10 cellular contexts compared by ENCODE assay signal in the genomic region with DNA sequence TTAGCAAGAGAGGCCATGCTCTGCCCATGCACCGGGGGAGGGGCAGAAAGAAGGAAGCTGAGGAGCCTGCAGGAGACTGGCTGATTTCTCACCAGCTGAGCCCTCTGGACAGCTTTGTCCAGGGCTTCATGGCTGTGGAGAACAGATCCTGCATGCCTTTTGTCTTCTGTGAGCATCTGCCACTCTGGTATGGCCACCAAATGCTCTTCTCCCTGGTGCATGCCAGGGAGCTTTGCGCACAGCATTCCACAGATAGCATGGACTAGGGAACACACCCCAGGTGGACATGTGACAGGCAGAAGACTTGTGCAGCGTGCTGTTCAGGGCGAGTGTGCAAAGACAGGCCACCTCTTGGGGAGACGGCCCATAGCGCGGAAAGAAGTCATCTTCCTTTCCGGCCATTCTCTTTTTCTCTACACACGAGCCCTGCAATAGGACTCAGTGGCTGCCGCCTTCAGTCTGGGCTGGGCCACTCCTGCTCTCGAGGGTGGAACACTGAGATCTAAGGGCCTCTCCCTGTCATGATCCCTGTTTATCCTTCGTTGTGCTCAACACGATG. TPM values are rescaled to one million over a fixed set of nuclear protein-coding genes. Genes with fewer than 3 reads are reported as not detected.
DNase-seq lines count a peak whose midpoint lies in the region; ATAC-seq and TF ChIP-seq lines count a peak whose summit lies in the region.
"Had no signal": no experiment of that assay in that cellular context is flagged by ENCODE, and none has a peak within 500 bp of the region (broad histone marks: within the 10 kb centered on the region; RNA-seq: fewer than 3 reads in every experiment).

No MANE protein-coding gene starts in this region.

- H3K4me1 ChIP-seq in endodermal cell (ENCODE audit: control insufficient read depth, insufficient read depth, low read length) (peaks cover 13% of the 10 kb centered on the region), mucosa of descending colon (ENCODE audit: low read depth) (peaks cover 49% of the 10 kb centered on the region), thyroid gland (peaks cover 73 to 85% of the 10 kb centered on the region in 2 donors)

- H3K27ac ChIP-seq in endodermal cell (ENCODE audit: low read depth, low read length) (peak overlapping the region; percentile 78), thyroid gland (peak overlapping the region; percentile 90 to 96 (median 94))

- no peak for TF ChIP-seq POLR2A in thyroid gland (IDR thresholded peaks at IDR 0.05)

- peaks cover 27% of the 10 kb centered on the region for H3K4me1 Mint-ChIP-seq in endodermal cell

- H3K9me3 ChIP-seq in endodermal cell (ENCODE audit: control insufficient read depth, low read length) (no peaks in the 10 kb centered on the region), mucosa of descending colon (no peaks in the 10 kb centered on the region), thyroid gland (no peaks in the 10 kb centered on the region)

- DNase-seq in NCI-H2227 (lab: John Stamatoyannopoulos, UW; ENCODE audit: unreplicated experiment) (peak; percentile 25), NCI-H2227 treated with DMSO at 0.1 percent for 48 hours (lab: John Stamatoyannopoulos, UW) (no peak), endodermal cell (no peak), mucosa of descending colon (peak in 2 of 3 donors; percentile 61 to 64), thyroid gland (peak in 1 of 2 donors; percentile 73), activated gamma-delta T cell (lab: John Stamatoyannopoulos, UW) (no peak), retina (no peak), SKM-1 treated with dmso at 0.1 percent for 144 hours (lab: John Stamatoyannopoulos, UW; ENCODE audit: unreplicated experiment) (no peak)
- DNase-seq: activated T-cell treated with anti-CD3 and anti-CD28 coated beads, Interleukin-2, amount 50 U/mL, for 24 hours had no signal

- peak; percentile 40 for ATAC-seq in mucosa of descending colon

- WGBS in endodermal cell (ENCODE audit: insufficient coverage in 1 of 2, insufficient read length in 1 of 2), 2 experiments, result 74 to 79% methylated on average over 12 to 13 of the region's 13 CpGs
- WGBS in thyroid gland, 2 donors, result 20 to 32% methylated on average over 13 of the region's 13 CpGs

- H3K27ac Mint-ChIP-seq in endodermal cell, result peak overlapping the region; percentile 92
- H3K27ac Mint-ChIP-seq: activated T-cell treated with anti-CD3 and anti-CD28 coated beads, Interleukin-2, amount 50 U/mL, for 24 hours had no signal

- H3K36me3 Mint-ChIP-seq in endodermal cell (ENCODE audit: low read depth), result no peaks in the 10 kb centered on the region

- no peaks in the 10 kb centered on the region for H3K9me3 Mint-ChIP-seq in endodermal cell
- H3K9me3 Mint-ChIP-seq: activated T-cell treated with anti-CD3 and anti-CD28 coated beads, Interleukin-2, amount 50 U/mL, for 24 hours had no signal

- H3K4me3 ChIP-seq in endodermal cell (ENCODE audit: low read length) (no peak overlapping the region), mucosa of descending colon (peak overlapping the region; percentile 6), thyroid gland (replicated peaks in 1 of 3) (no peak overlapping the region)
- H3K4me3 ChIP-seq: GM12878 had no signal

- H3K27me3 ChIP-seq in endodermal cell (ENCODE audit: control insufficient read depth, insufficient read depth, low read length, poor library complexity, severe bottlenecking) (no peaks in the 10 kb centered on the region), thyroid gland (no peaks in the 10 kb centered on the region)

- no peak for TF ChIP-seq CTCF in endodermal cell (conservative IDR thresholded peaks at IDR 0.05)
- no peak for TF ChIP-seq CTCF in mucosa of descending colon (IDR thresholded peaks at IDR 0.05)
- TF ChIP-seq CTCF in thyroid gland (IDR thresholded peaks at IDR 0.05), result no peak

- no peak overlapping the region for H3K4me3 Mint-ChIP-seq in endodermal cell
- H3K4me3 Mint-ChIP-seq: activated T-cell treated with anti-CD3 and anti-CD28 coated beads, Interleukin-2, amount 50 U/mL, for 24 hours had no signal

- peaks cover 12% of the 10 kb centered on the region for H3K27me3 Mint-ChIP-seq in endodermal cell (ENCODE audit: insufficient read depth)

- no peak overlapping the region for H3K9ac ChIP-seq in endodermal cell (ENCODE audit: extremely low read depth, low read length, poor library complexity, severe bottlenecking)

- H3K36me3 ChIP-seq in endodermal cell (ENCODE audit: control insufficient read depth, insufficient read depth, low read length), result no peaks in the 10 kb centered on the region
- no peaks in the 10 kb centered on the region for H3K36me3 ChIP-seq in mucosa of descending colon (ENCODE audit: low read depth)
- no peaks in the 10 kb centered on the region for H3K36me3 ChIP-seq in thyroid gland

- intact Hi-C loops in mucosa of descending colon (cut with DNase I, micrococcal nuclease) (no loop called here), thyroid gland (cut with DNase I) (no loop called here)

RNA-seq across cellular contexts. Expression of gene GADD45G, which starts 56.7 kb away (rescaled TPM):
- total RNA-seq in endodermal cell, result 1 to 10 TPM; 5.1 to 9.6 TPM
- 66.1 TPM for polyA plus RNA-seq in endodermal cell (2013, experiment 1 of 2)
- polyA plus RNA-seq in endodermal cell (2013, experiment 2 of 2), result 58.2 TPM
- total RNA-seq in mucosa of descending colon, result 10 to 100 TPM in 1 of 3 donors, 1 to 10 TPM in 2; 5.4 to 18.4 (median 6.6) TPM
- total RNA-seq in thyroid gland, result 10 to 100 TPM in 3 of 4 donors, 1 to 10 TPM in 1; 8.3 to 27.2 (median 14.4) TPM

Comparison
In these comparisons a context has a peak if more than half of its experiments do, and no peak if none do; other contexts are left out.
1. DNase-seq: peak in NCI-H2227 (single experiment) and mucosa of descending colon (2 of 3); none in NCI-H2227 treated with DMSO at 0.1 percent for 48 hours (single experiment), endodermal cell (single experiment), activated gamma-delta T cell (single experiment), retina (single experiment) and SKM-1 treated with dmso at 0.1 percent for 144 hours (single experiment).